13 cellular contexts compared by ENCODE assay signal in genomic region chr9:129451089-129451656, GRCh38.
A peak's percentile ranks its signal among the peaks of the same experiment; 100 is the strongest.
DNase-seq lines count a peak whose midpoint lies in the region; ATAC-seq and TF ChIP-seq lines count a peak whose summit lies in the region.
"Had no signal": no experiment of that assay in that cellular context is flagged by ENCODE, and none has a peak within 500 bp of the region (broad histone marks: within the 10 kb centered on the region; RNA-seq: fewer than 3 reads in every experiment).

No MANE protein-coding gene starts in this region.

- H3K4me3 ChIP-seq in left ventricle myocardium inferior (peak overlapping the region; percentile 21), vagina (no peak overlapping the region), colonic mucosa (no peak overlapping the region)

- H3K27ac ChIP-seq in left ventricle myocardium inferior (replicated peaks), result peak overlapping the region; percentile 77
- H3K27ac ChIP-seq in vagina, result peak overlapping the region; percentile 87
- H3K27ac ChIP-seq in colonic mucosa, result no peak overlapping the region

- H3K4me1 ChIP-seq in left ventricle myocardium inferior, result peaks cover 18% of the 10 kb centered on the region
- H3K4me1 ChIP-seq in vagina, result peaks cover 33% of the 10 kb centered on the region
- H3K4me1 ChIP-seq in colonic mucosa, result no peaks in the 10 kb centered on the region

- H3K4me3 Mint-ChIP-seq in brain (peak overlapping the region in 1 of 5 experiments; percentile 11), progenitor cell of endocrine pancreas (ENCODE audit: low read depth) (no peak overlapping the region)
- H3K4me3 Mint-ChIP-seq: natural killer cell treated with Interleukin-12 subunit alpha and Interleukin-12 subunit beta and Interleukin-15 and Interleukin-18, amount 100 ng/mL, for 72 hours had no signal

- H3K9me3 Mint-ChIP-seq in brain (peaks cover 0 to 12% (median 4%) of the 10 kb centered on the region in 5 experiments), progenitor cell of endocrine pancreas (ENCODE audit: low read depth) (no peaks in the 10 kb centered on the region)
- H3K9me3 Mint-ChIP-seq: natural killer cell treated with Interleukin-12 subunit alpha and Interleukin-12 subunit beta and Interleukin-15 and Interleukin-18, amount 100 ng/mL, for 72 hours had no signal

- H3K36me3 Mint-ChIP-seq in brain (no peaks in the 10 kb centered on the region), progenitor cell of endocrine pancreas (ENCODE audit: insufficient read depth) (no peaks in the 10 kb centered on the region)
- H3K36me3 Mint-ChIP-seq: natural killer cell treated with Interleukin-12 subunit alpha and Interleukin-12 subunit beta and Interleukin-15 and Interleukin-18, amount 100 ng/mL, for 72 hours had no signal

- H3K36me3 ChIP-seq in left ventricle myocardium inferior (no peaks in the 10 kb centered on the region), vagina (no peaks in the 10 kb centered on the region), colonic mucosa (no peaks in the 10 kb centered on the region)

- intact Hi-C loops in left ventricle myocardium inferior (cut with micrococcal nuclease) (no loop called here), vagina (cut with DNase I) (no loop called here), colonic mucosa (cut with DNase I) (no loop called here)

- H3K4me1 Mint-ChIP-seq in brain, result peaks cover 62% of the 10 kb centered on the region
- peaks cover 3% of the 10 kb centered on the region for H3K4me1 Mint-ChIP-seq in progenitor cell of endocrine pancreas (ENCODE audit: low read depth)

- H3K27me3 Mint-ChIP-seq in brain (peaks cover 4% of the 10 kb centered on the region), progenitor cell of endocrine pancreas (peaks cover 9% of the 10 kb centered on the region)

- H3K27me3 ChIP-seq in left ventricle myocardium inferior (ENCODE audit: low read depth), result no peaks in the 10 kb centered on the region
- no peaks in the 10 kb centered on the region for H3K27me3 ChIP-seq in vagina
- no peaks in the 10 kb centered on the region for H3K27me3 ChIP-seq in colonic mucosa

- no peak for TF ChIP-seq POLR2A in vagina (IDR thresholded peaks at IDR 0.05)

- ATAC-seq in HG02623 (IDR thresholded peaks at IDR 0.05; ENCODE audit: unreplicated experiment), result no peak
- ATAC-seq: natural killer cell treated with Interleukin-12 subunit alpha and Interleukin-12 subunit beta and Interleukin-15 and Interleukin-18, amount 100 ng/mL, for 72 hours had no signal

- H3K9me3 ChIP-seq in left ventricle myocardium inferior (replicated peaks) (peaks cover 6% of the 10 kb centered on the region), vagina (no peaks in the 10 kb centered on the region), colonic mucosa (no peaks in the 10 kb centered on the region)

- H3K9ac ChIP-seq in colonic mucosa (ENCODE audit: low read depth in 2 of 2, low read length in 2 of 2), result no peak overlapping the region

- TF ChIP-seq CTCF in brain (conservative IDR thresholded peaks at IDR 0.05) (no peak), left ventricle myocardium inferior (IDR thresholded peaks at IDR 0.05; ENCODE audit: borderline replicate concordance) (no peak), progenitor cell of endocrine pancreas (IDR thresholded peaks at IDR 0.05; ENCODE audit: unreplicated experiment) (no peak), vagina (IDR thresholded peaks at IDR 0.05) (no peak), colonic mucosa (IDR thresholded peaks at IDR 0.05) (no peak)

- H3K27ac Mint-ChIP-seq in brain (peak overlapping the region; percentile 82 to 97 (median 93)), progenitor cell of endocrine pancreas (peak overlapping the region; percentile 59)

- DNase-seq in left ventricle myocardium inferior (no peak), progenitor cell of endocrine pancreas (ENCODE audit: low spot score, unreplicated experiment) (no peak), vagina (ENCODE audit: extremely low spot score in 2 of 2) (no peak), DMS 273 treated with DMSO at 0.1 percent for 48 hours (lab: John Stamatoyannopoulos, UW) (no peak), colonic mucosa (no peak)
- DNase-seq: activated CD4-positive, alpha-beta T cell treated with anti-CD3 and anti-CD28 coated beads, Interleukin-2, amount 50 U/mL, for 4 hours; activated naive CD4-positive, alpha-beta T cell treated with Interleukin-2 at 50 U/mL for 16 hours; Calu3; NCI-H69; stimulated activated CD4-positive, alpha-beta T cell treated with anti-CD3 and anti-CD28 coated beads, Interleukin-4, amount 100 ng/mL, for 24 hours had no signal
